ENCODE assay signal across 8 cellular contexts in the genomic region with DNA sequence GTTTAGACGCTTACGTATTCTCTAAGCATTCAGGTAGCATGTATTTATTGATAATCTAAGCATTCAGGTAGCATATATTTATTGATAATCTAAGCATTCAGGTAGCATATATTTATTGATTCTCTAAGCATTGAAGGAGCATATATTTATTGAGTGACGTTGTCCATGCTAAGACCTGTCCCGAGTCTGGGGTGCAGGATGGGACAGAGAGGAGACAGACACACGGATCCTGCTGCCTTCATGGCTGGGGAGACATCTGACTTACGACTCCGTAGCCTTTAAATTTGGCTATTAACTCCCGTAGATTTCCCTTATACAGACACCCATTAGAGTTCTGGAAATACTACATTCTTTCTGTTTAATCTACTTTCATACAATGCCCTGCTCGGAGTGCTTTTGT. TPM values are rescaled to one million over a fixed set of nuclear protein-coding genes. Genes with fewer than 3 reads are reported as not detected.
DNase-seq lines count a peak whose midpoint lies in the region; ATAC-seq and TF ChIP-seq lines count a peak whose summit lies in the region.

No MANE protein-coding gene starts in this region.

- H3K36me3 ChIP-seq in DOHH2 (ENCODE audit: control insufficient read depth, low read length), result peaks cover 40% of the 10 kb centered on the region
- H3K36me3 ChIP-seq in OCI-LY3 (replicated peaks; ENCODE audit: low read depth, low read length), result peaks cover 24% of the 10 kb centered on the region

- H3K27me3 Mint-ChIP-seq in endothelial cell (ENCODE audit: unreplicated experiment), result peaks cover 6% of the 10 kb centered on the region
- H3K27me3 Mint-ChIP-seq in progenitor cell of endocrine pancreas, result no peaks in the 10 kb centered on the region

- H3K27me3 ChIP-seq in DOHH2 (ENCODE audit: control insufficient read depth, low read length) (no peaks in the 10 kb centered on the region), OCI-LY3 (ENCODE audit: low read depth, low read length) (no peaks in the 10 kb centered on the region)

- H3K4me1 ChIP-seq in DOHH2 (ENCODE audit: control insufficient read depth, low read length), result peaks cover 19% of the 10 kb centered on the region
- H3K4me1 ChIP-seq in OCI-LY3 (ENCODE audit: low read length), result peaks cover 9% of the 10 kb centered on the region

- H3K4me1 Mint-ChIP-seq in endothelial cell (ENCODE audit: unreplicated experiment), result peaks cover 8% of the 10 kb centered on the region
- H3K4me1 Mint-ChIP-seq in progenitor cell of endocrine pancreas (ENCODE audit: low read depth), result peaks cover 13% of the 10 kb centered on the region

- H3K79me2 ChIP-seq in DOHH2 (ENCODE audit: control insufficient read depth, low read length) (peaks cover 33% of the 10 kb centered on the region), OCI-LY3 (ENCODE audit: low read length) (peaks cover 16% of the 10 kb centered on the region)

- H3K4me3 ChIP-seq in DOHH2 (ENCODE audit: low read length) (peak overlapping the region; percentile 87), OCI-LY3 (ENCODE audit: low read length) (peak overlapping the region; percentile 89)

- no peak overlapping the region for H3K27ac Mint-ChIP-seq in endothelial cell (ENCODE audit: unreplicated experiment)
- H3K27ac Mint-ChIP-seq in progenitor cell of endocrine pancreas, result peak overlapping the region; percentile 78

- H3K36me3 Mint-ChIP-seq in endothelial cell (ENCODE audit: low read depth, unreplicated experiment), result peaks cover 41% of the 10 kb centered on the region
- H3K36me3 Mint-ChIP-seq in progenitor cell of endocrine pancreas (ENCODE audit: insufficient read depth), result peaks cover 35% of the 10 kb centered on the region

- peak overlapping the region; percentile 96 for H3K4me2 ChIP-seq in DOHH2 (ENCODE audit: low read length)
- peak overlapping the region; percentile 87 for H3K4me2 ChIP-seq in OCI-LY3 (ENCODE audit: low read length)

- no peaks in the 10 kb centered on the region for H3K9me2 ChIP-seq in DOHH2 (replicated peaks; ENCODE audit: control insufficient read depth, low read length)

- TF ChIP-seq CTCF in DOHH2 (IDR thresholded peaks at IDR 0.05; ENCODE audit: low read depth, low read length, poor library complexity, severe bottlenecking) (no peak), OCI-LY3 (IDR thresholded peaks at IDR 0.05; ENCODE audit: low read depth, low read length) (no peak), endothelial cell (IDR thresholded peaks at IDR 0.05; ENCODE audit: unreplicated experiment) (no peak), progenitor cell of endocrine pancreas (IDR thresholded peaks at IDR 0.05; ENCODE audit: unreplicated experiment) (no peak)

- H4K20me1 ChIP-seq in DOHH2 (ENCODE audit: control insufficient read depth, insufficient read depth, low read depth, low read length), result no peaks in the 10 kb centered on the region
- no peaks in the 10 kb centered on the region for H4K20me1 ChIP-seq in OCI-LY3 (ENCODE audit: insufficient read depth, low read length)

- H3K4me3 Mint-ChIP-seq in endothelial cell (ENCODE audit: unreplicated experiment) (peak overlapping the region; percentile 95), progenitor cell of endocrine pancreas (ENCODE audit: low read depth) (peak overlapping the region; percentile 93)

- peak overlapping the region; percentile 95 for H2AFZ ChIP-seq in OCI-LY3 (ENCODE audit: low read depth, low read length)

- H3K9me3 ChIP-seq in DOHH2 (ENCODE audit: control insufficient read depth, insufficient read depth, low read length), result peaks cover 4% of the 10 kb centered on the region; the same call in 1 of the 2 replicates
- no peaks in the 10 kb centered on the region for H3K9me3 ChIP-seq in OCI-LY3 (ENCODE audit: insufficient read depth, low read length)

- ATAC-seq in HG02885 (IDR thresholded peaks at IDR 0.05; ENCODE audit: poor library complexity, unreplicated experiment), result no peak

- peaks cover 5% of the 10 kb centered on the region; the same call in 1 of the 2 replicates for H3F3A ChIP-seq in DOHH2 (ENCODE audit: control insufficient read depth, insufficient read depth)

- H3K9ac ChIP-seq in OCI-LY3 (ENCODE audit: low read length), result peak overlapping the region; percentile 86

- H3K9me3 Mint-ChIP-seq in endothelial cell (ENCODE audit: unreplicated experiment) (peaks cover 11% of the 10 kb centered on the region), progenitor cell of endocrine pancreas (ENCODE audit: low read depth) (peaks cover 27% of the 10 kb centered on the region)

- H3K27ac ChIP-seq in DOHH2 (ENCODE audit: low read depth, low read length) (no peak overlapping the region), OCI-LY3 (ENCODE audit: low read length) (no peak overlapping the region)

- DNase-seq in endothelial cell (ENCODE audit: low spot score) (no peak), progenitor cell of endocrine pancreas (ENCODE audit: low spot score, unreplicated experiment) (no peak), NCI-H446 treated with DMSO at 0.1 percent for 48 hours (lab: John Stamatoyannopoulos, UW) (no peak), SKM-1 (lab: John Stamatoyannopoulos, UW; ENCODE audit: unreplicated experiment) (no peak)
- no peak for DNase-seq in activated effector memory CD4-positive, alpha-beta T cell treated with anti-CD3 and anti-CD28 coated beads, Interleukin-2, amount 50 U/mL, for 16 hours

RNA-seq across cellular contexts. Expression of gene SCCPDH, which starts 1.0 kb away (rescaled TPM):
- total RNA-seq in endothelial cell (ENCODE audit: unreplicated experiment), result 19.5 TPM
- 41.3 and 43.3 TPM in 2 replicates for total RNA-seq in progenitor cell of endocrine pancreas
